Comparison of ENCODE assay signal across 1 cellular context in genomic region chr6:110873981-110874879, GRCh38.
TF ChIP-seq lines count a peak whose summit lies in the region.

TSS of gene AMD1 (plus strand) at chr6:110874785. CDS start at chr6:110875106, 321 bp downstream.

TF ChIP-seq in HepG2, 621 proteins besides CTCF, POLR2A, EP300 and RAD21 (continued from another document and continues in another):
- peak; percentile 89 for TF ChIP-seq ZBED4 (CRISPR knock-in tag; IDR thresholded peaks at IDR 0.05; ENCODE audit: borderline replicate concordance)
- 0 out of 2 replicates have a peak, but pooled peaks have one; percentile 25 for TF ChIP-seq ZNF564 (CRISPR knock-in tag; IDR thresholded peaks at IDR 0.05)
- no peak for TF ChIP-seq SETDB1 (CRISPR knock-in tag; IDR thresholded peaks at IDR 0.05; ENCODE audit: borderline replicate concordance)
- TF ChIP-seq AFF4 (CRISPR knock-in tag; IDR thresholded peaks at IDR 0.05) = 0 out of 2 replicates have a peak, but pooled peaks have one; percentile 89
- TF ChIP-seq, protein P1, sequence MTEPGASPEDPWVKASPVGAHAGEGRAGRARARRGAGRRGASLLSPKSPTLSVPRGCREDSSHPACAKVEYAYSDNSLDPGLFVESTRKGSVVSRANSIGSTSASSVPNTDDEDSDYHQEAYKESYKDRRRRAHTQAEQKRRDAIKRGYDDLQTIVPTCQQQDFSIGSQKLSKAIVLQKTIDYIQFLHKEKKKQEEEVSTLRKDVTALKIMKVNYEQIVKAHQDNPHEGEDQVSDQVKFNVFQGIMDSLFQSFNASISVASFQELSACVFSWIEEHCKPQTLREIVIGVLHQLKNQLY (CRISPR knock-in tag; IDR thresholded peaks at IDR 0.05) = 0 out of 2 replicates have a peak, but pooled peaks have one; percentile 30
- TF ChIP-seq ZNF790 (CRISPR knock-in tag; IDR thresholded peaks at IDR 0.05; ENCODE audit: borderline replicate concordance) = no peak; the same call in 1 of the 2 replicates
- TF ChIP-seq, protein P2, sequence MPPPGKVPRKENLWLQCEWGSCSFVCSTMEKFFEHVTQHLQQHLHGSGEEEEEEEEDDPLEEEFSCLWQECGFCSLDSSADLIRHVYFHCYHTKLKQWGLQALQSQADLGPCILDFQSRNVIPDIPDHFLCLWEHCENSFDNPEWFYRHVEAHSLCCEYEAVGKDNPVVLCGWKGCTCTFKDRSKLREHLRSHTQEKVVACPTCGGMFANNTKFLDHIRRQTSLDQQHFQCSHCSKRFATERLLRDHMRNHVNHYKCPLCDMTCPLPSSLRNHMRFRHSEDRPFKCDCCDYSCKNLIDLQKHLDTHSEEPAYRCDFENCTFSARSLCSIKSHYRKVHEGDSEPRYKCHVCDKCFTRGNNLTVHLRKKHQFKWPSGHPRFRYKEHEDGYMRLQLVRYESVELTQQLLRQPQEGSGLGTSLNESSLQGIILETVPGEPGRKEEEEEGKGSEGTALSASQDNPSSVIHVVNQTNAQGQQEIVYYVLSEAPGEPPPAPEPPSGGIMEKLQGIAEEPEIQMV (CRISPR knock-in tag; IDR thresholded peaks at IDR 0.05; ENCODE audit: low read depth) = peak; percentile 48; the same call in 1 of the 2 replicates
- TF ChIP-seq SIX1 (CRISPR knock-in tag; IDR thresholded peaks at IDR 0.05; ENCODE audit: borderline replicate concordance) = peak; percentile 56; the same call in 1 of the 2 replicates
- TF ChIP-seq JUND (CRISPR knock-in tag; IDR thresholded peaks at IDR 0.05) = peak; percentile 43; the same call in 1 of the 2 replicates
- no peak for TF ChIP-seq SKI (IDR thresholded peaks at IDR 0.05; ENCODE audit: partially characterized antibody)
- TF ChIP-seq ZNF737 (CRISPR knock-in tag; IDR thresholded peaks at IDR 0.05; ENCODE audit: borderline replicate concordance) = no peak
- TF ChIP-seq ZMAT5 (CRISPR knock-in tag; IDR thresholded peaks at IDR 0.05; ENCODE audit: borderline replicate concordance, low read depth) = no peak
- TF ChIP-seq ARID4A (CRISPR knock-in tag; IDR thresholded peaks at IDR 0.05; ENCODE audit: borderline replicate concordance) = peak; percentile 82
- no peak; the same call in 1 of the 2 replicates for TF ChIP-seq ZNF431 (CRISPR knock-in tag; IDR thresholded peaks at IDR 0.05; ENCODE audit: borderline replicate concordance, low read depth)
- TF ChIP-seq USF2 (IDR thresholded peaks at IDR 0.05; ENCODE audit: low read depth, low read length) = no peak
- no peak for TF ChIP-seq USF2 (CRISPR knock-in tag; IDR thresholded peaks at IDR 0.05; ENCODE audit: borderline replicate concordance)
- TF ChIP-seq, protein P3, sequence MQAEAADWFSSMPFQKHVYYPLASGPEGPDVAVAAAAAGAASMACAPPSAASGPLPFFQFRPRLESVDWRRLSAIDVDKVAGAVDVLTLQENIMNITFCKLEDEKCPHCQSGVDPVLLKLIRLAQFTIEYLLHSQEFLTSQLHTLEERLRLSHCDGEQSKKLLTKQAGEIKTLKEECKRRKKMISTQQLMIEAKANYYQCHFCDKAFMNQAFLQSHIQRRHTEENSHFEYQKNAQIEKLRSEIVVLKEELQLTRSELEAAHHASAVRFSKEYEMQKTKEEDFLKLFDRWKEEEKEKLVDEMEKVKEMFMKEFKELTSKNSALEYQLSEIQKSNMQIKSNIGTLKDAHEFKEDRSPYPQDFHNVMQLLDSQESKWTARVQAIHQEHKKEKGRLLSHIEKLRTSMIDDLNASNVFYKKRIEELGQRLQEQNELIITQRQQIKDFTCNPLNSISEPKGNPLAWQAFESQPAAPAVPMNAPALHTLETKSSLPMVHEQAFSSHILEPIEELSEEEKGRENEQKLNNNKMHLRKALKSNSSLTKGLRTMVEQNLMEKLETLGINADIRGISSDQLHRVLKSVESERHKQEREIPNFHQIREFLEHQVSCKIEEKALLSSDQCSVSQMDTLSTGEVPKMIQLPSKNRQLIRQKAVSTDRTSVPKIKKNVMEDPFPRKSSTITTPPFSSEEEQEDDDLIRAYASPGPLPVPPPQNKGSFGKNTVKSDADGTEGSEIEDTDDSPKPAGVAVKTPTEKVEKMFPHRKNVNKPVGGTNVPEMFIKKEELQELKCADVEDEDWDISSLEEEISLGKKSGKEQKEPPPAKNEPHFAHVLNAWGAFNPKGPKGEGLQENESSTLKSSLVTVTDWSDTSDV (CRISPR knock-in tag; IDR thresholded peaks at IDR 0.05) = no peak
- peak; percentile 47; the same call in 1 of the 2 replicates for TF ChIP-seq ZNF510 (CRISPR knock-in tag; IDR thresholded peaks at IDR 0.05; ENCODE audit: low read depth)
- TF ChIP-seq, protein P4, sequence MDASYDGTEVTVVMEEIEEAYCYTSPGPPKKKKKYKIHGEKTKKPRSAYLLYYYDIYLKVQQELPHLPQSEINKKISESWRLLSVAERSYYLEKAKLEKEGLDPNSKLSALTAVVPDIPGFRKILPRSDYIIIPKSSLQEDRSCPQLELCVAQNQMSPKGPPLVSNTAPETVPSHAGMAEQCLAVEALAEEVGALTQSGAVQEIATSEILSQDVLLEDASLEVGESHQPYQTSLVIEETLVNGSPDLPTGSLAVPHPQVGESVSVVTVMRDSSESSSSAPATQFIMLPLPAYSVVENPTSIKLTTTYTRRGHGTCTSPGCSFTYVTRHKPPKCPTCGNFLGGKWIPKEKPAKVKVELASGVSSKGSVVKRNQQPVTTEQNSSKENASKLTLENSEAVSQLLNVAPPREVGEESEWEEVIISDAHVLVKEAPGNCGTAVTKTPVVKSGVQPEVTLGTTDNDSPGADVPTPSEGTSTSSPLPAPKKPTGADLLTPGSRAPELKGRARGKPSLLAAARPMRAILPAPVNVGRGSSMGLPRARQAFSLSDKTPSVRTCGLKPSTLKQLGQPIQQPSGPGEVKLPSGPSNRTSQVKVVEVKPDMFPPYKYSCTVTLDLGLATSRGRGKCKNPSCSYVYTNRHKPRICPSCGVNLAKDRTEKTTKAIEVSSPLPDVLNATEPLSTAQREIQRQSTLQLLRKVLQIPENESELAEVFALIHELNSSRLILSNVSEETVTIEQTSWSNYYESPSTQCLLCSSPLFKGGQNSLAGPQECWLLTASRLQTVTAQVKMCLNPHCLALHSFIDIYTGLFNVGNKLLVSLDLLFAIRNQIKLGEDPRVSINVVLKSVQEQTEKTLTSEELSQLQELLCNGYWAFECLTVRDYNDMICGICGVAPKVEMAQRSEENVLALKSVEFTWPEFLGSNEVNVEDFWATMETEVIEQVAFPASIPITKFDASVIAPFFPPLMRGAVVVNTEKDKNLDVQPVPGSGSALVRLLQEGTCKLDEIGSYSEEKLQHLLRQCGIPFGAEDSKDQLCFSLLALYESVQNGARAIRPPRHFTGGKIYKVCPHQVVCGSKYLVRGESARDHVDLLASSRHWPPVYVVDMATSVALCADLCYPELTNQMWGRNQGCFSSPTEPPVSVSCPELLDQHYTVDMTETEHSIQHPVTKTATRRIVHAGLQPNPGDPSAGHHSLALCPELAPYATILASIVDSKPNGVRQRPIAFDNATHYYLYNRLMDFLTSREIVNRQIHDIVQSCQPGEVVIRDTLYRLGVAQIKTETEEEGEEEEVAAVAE (CRISPR knock-in tag; IDR thresholded peaks at IDR 0.05; ENCODE audit: borderline replicate concordance) = peak; percentile 70; the same call in 1 of the 2 replicates
- TF ChIP-seq WIZ (CRISPR knock-in tag; IDR thresholded peaks at IDR 0.05) = no peak; the same call in 1 of the 2 replicates
- TF ChIP-seq, protein P5, sequence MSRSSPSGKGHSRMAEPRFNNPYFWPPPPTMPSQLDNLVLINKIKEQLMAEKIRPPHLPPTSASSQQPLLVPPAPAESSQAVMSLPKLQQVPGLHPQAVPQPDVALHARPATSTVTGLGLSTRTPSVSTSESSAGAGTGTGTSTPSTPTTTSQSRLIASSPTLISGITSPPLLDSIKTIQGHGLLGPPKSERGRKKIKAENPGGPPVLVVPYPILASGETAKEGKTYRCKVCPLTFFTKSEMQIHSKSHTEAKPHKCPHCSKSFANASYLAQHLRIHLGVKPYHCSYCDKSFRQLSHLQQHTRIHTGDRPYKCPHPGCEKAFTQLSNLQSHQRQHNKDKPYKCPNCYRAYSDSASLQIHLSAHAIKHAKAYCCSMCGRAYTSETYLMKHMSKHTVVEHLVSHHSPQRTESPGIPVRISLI (CRISPR knock-in tag; IDR thresholded peaks at IDR 0.05; ENCODE audit: borderline replicate concordance) = peak; percentile 75; the same call in 1 of the 2 replicates
